Comparison of ENCODE assay signal across 8 cellular contexts in genomic region chr5:138068742-138069375, GRCh38. TPM values are rescaled to one million over a fixed set of nuclear protein-coding genes. Genes with fewer than 3 reads are reported as not detected.
DNase-seq lines count a peak whose midpoint lies in the region; ATAC-seq lines count a peak whose summit lies in the region.

No MANE protein-coding gene starts in this region.

- CTCF ChIA-PET in CD4-positive, alpha-beta memory T cell (lab: Charles Lee; ENCODE audit: partially characterized antibody) = interaction anchor here (0.7 to 8.0 kb wide), 23 partner anchors 8 to 438 kb away, joined by 3 to 136 read pairs (median 5); partner anchors contain the start of genes FAM13B and PKD2L2

- no peak overlapping the region for H3K4me3 ChIP-seq in CD4-positive, alpha-beta memory T cell (ENCODE audit: low read length in 2 of 2)

- no peak for ATAC-seq in HG03342 (IDR thresholded peaks at IDR 0.05; ENCODE audit: unreplicated experiment)

- no peak overlapping the region for H3K27ac Mint-ChIP-seq in CD4-positive, alpha-beta memory T cell

- H3K36me3 Mint-ChIP-seq in CD4-positive, alpha-beta memory T cell = no peaks in the 10 kb centered on the region

- peaks cover 0 to 2% of the 10 kb centered on the region in 2 donors for H3K27me3 Mint-ChIP-seq in CD4-positive, alpha-beta memory T cell

- H3K4me1 Mint-ChIP-seq in CD4-positive, alpha-beta memory T cell = peaks cover 6 to 10% (median 6%) of the 10 kb centered on the region in 4 donors

- POLR2A ChIA-PET in CD4-positive, alpha-beta memory T cell (lab: Charles Lee; ENCODE audit: partially characterized antibody) = interaction anchor here (1.0 kb wide), 1 partner anchor 33 kb away, joined by 7 read pairs; no protein-coding TSS in a partner anchor

- no peaks in the 10 kb centered on the region for H3K4me1 ChIP-seq in CD4-positive, alpha-beta memory T cell (ENCODE audit: insufficient read depth, low read length)

- H3K9me3 ChIP-seq in CD4-positive, alpha-beta memory T cell (ENCODE audit: control insufficient read depth in 1 of 2, low read length in 2 of 2) = no peaks in the 10 kb centered on the region

- no peaks in the 10 kb centered on the region for H3K9me3 Mint-ChIP-seq in CD4-positive, alpha-beta memory T cell

- peak; percentile 52 to 62 (median 58) for DNase-seq in CD4-positive, alpha-beta memory T cell
- peak; percentile 78 for DNase-seq in HCEC 1CT
- peak; percentile 4 for DNase-seq in NCI-H774 (lab: John Stamatoyannopoulos, UW)
- DNase-seq in activated CD4-positive, alpha-beta T cell treated with anti-CD3 and anti-CD28 coated beads, Interleukin-2, amount 50 U/mL, for 48 hours = peak; percentile 84 to 88
- DNase-seq in dermis microvascular lymphatic vessel endothelial cell (ENCODE audit: low read depth in 2 of 2) = peak; percentile 38 to 81
- DNase-seq in lung microvascular endothelial cell (ENCODE audit: low read depth in 2 of 2) = peak; percentile 81 to 85
- DNase-seq in stimulated activated CD8-positive, alpha-beta memory T cell treated with anti-CD3 and anti-CD28 coated beads, Interleukin-15, amount 100 ng/mL, for 4 hours (ENCODE audit: low read depth in 2 of 2) = peak; percentile 12 to 42

- no peak overlapping the region for H3K4me3 Mint-ChIP-seq in CD4-positive, alpha-beta memory T cell

- intact Hi-C loops in CD4-positive, alpha-beta memory T cell (cut with micrococcal nuclease) = loop anchor here (1.0 kb wide), 3 partner anchors 33 to 440 kb away; no protein-coding TSS in a partner anchor

- H3K27me3 ChIP-seq in CD4-positive, alpha-beta memory T cell (ENCODE audit: insufficient read depth, low read length) = no peaks in the 10 kb centered on the region

- H3K27ac ChIP-seq in CD4-positive, alpha-beta memory T cell (ENCODE audit: low read depth, low read length) = no peak overlapping the region

- no peaks in the 10 kb centered on the region for H3K36me3 ChIP-seq in CD4-positive, alpha-beta memory T cell (ENCODE audit: insufficient read depth, low read length)

RNA-seq across cellular contexts. Expression of gene WNT8A, which starts 15.0 kb away (rescaled TPM):
- total RNA-seq in CD4-positive, alpha-beta memory T cell = not detected
- polyA plus RNA-seq in CD4-positive, alpha-beta memory T cell = under 1 TPM in 1 of 2 donors, not detected in 1; 0.22 TPM
- total RNA-seq in dermis microvascular lymphatic vessel endothelial cell (not detected in 2 replicates), lung microvascular endothelial cell (not detected in 2 replicates)

RNA-seq across cellular contexts. Expression of gene FAM13B, which starts 36.0 kb away (rescaled TPM):
- total RNA-seq in CD4-positive, alpha-beta memory T cell = 10 to 100 TPM; 63.3 to 66.6 TPM
- polyA plus RNA-seq in CD4-positive, alpha-beta memory T cell = 10 to 100 TPM; 14.4 to 27.7 TPM
- total RNA-seq in dermis microvascular lymphatic vessel endothelial cell = 11.6 and 19.0 TPM in 2 replicates
- 10.9 and 21.6 TPM in 2 replicates for total RNA-seq in lung microvascular endothelial cell

Comparison
In these comparisons a context has a peak if more than half of its experiments do, and no peak if none do; other contexts are left out.
1. DNase-seq: peak in every context shown above with its lines; median percentile 86 in activated CD4-positive, alpha-beta T cell treated with anti-CD3 and anti-CD28 coated beads, Interleukin-2, amount 50 U/mL, for 48 hours; 83 in lung microvascular endothelial cell; 78 in HCEC 1CT; 60 in dermis microvascular lymphatic vessel endothelial cell; 58 in CD4-positive, alpha-beta memory T cell; 27 in stimulated activated CD8-positive, alpha-beta memory T cell treated with anti-CD3 and anti-CD28 coated beads, Interleukin-15, amount 100 ng/mL, for 4 hours; 4 in NCI-H774.